9 cellular contexts compared by ENCODE assay signal in the genomic region with DNA sequence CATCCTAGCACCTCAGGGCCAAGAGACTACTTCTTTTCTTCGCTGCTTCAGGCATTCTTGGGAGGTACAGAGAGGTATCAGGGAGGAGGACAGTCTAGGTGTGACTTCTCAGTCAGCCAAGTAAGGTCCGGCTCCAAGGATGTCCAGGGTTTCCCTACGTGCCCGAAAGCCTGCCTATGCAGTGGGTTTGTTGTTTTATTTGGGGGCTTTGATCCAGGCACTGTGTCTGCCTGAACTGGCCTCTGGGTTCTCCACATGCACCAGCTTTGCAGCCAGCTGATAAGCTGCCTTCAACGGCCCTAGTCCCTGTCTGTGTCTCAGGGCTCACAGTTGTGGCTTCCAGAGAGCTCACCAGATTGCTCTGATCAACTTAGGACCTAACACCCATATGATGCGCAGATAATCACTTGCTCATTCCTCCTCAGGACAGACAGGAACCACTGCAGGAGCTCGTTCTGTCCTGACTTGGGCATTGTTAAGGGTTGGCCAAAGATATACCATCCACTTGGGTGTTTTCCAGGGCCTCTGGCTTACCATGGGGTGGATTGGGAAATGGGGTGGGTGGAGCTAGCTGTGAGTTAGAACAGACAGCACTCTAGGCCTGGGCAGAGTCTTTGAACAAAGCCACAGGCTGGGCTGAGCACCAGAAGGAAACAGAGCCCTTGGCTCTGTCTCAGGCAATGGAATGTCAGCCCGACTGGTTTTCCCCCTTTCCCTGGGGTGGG. TPM values are rescaled to one million over a fixed set of nuclear protein-coding genes. Genes with fewer than 3 reads are reported as not detected.
DNase-seq lines count a peak whose midpoint lies in the region; ATAC-seq, FAIRE-seq and TF ChIP-seq lines count a peak whose summit lies in the region.
"Had no signal": no experiment of that assay in that cellular context is flagged by ENCODE, and none has a peak within 500 bp of the region (broad histone marks: within the 10 kb centered on the region; RNA-seq: fewer than 3 reads in every experiment).

No MANE protein-coding gene starts in this region.

- no peak overlapping the region for H3K4me3 ChIP-seq in bronchial epithelial cell (ENCODE audit: low read depth, low read length)
- H3K4me3 ChIP-seq in keratinocyte (ENCODE audit: control insufficient read depth in 2 of 3, extremely low read depth in 1 of 3, insufficient read depth in 2 of 3, low read depth in 1 of 3, low read length in 3 of 3): no peak overlapping the region

- peaks cover 2% of the 10 kb centered on the region for H3K9me1 ChIP-seq in keratinocyte (ENCODE audit: control insufficient read depth, extremely low read depth, insufficient read depth, low read length)

- H3K36me3 ChIP-seq in bronchial epithelial cell (ENCODE audit: control insufficient read depth, insufficient read depth, low read length) (no peaks in the 10 kb centered on the region), keratinocyte (ENCODE audit: control insufficient read depth in 2 of 2, extremely low read depth in 1 of 2, insufficient read depth in 2 of 2, low read length in 2 of 2) (no peaks in the 10 kb centered on the region)

- H3K9me3 ChIP-seq in keratinocyte (ENCODE audit: control insufficient read depth, low read depth, low read length): no peaks in the 10 kb centered on the region

- H3K79me2 ChIP-seq in keratinocyte (ENCODE audit: control insufficient read depth, insufficient read depth, low read length): peaks cover 5% of the 10 kb centered on the region

- peak overlapping the region; percentile 57 for H3K4me2 ChIP-seq in keratinocyte (ENCODE audit: control insufficient read depth, extremely low read depth, insufficient read depth, low read depth, low read length)

- FAIRE-seq in bronchial epithelial cell (lab: Jason Lieb, UNC) (peak; percentile 97), keratinocyte (lab: Jason Lieb, UNC) (peak; percentile 98)

- ATAC-seq in HG02798 (IDR thresholded peaks at IDR 0.05; ENCODE audit: poor library complexity, unreplicated experiment): no peak
- ATAC-seq in GM21717 (IDR thresholded peaks at IDR 0.05; ENCODE audit: unreplicated experiment): no peak

- H3K27me3 ChIP-seq in bronchial epithelial cell (ENCODE audit: control insufficient read depth, insufficient read depth, low read length) (no peaks in the 10 kb centered on the region), keratinocyte (ENCODE audit: control insufficient read depth, extremely low read depth, insufficient read depth, low read length) (no peaks in the 10 kb centered on the region)

- DNase-seq in M059J (ENCODE audit: low read depth): peak; percentile 66
- peak; percentile 88 for DNase-seq in bronchial epithelial cell (ENCODE audit: low read depth)
- peak; percentile 49 for DNase-seq in keratinocyte (ENCODE audit: low read depth, low spot score)
- DNase-seq in stromal cell of bone marrow (ENCODE audit: low read depth): peak; percentile 82
- no peak for DNase-seq in DMS114 treated with DMSO at 0.1 percent for 48 hours (lab: John Stamatoyannopoulos, UW; ENCODE audit: unreplicated experiment)
- no peak for DNase-seq in NCI-H748 (lab: John Stamatoyannopoulos, UW; ENCODE audit: unreplicated experiment)
- DNase-seq: central memory CD4-positive, alpha-beta T cell had no signal

- peaks cover 23% of the 10 kb centered on the region for H3K4me1 ChIP-seq in keratinocyte (ENCODE audit: control insufficient read depth, extremely low read depth, insufficient read depth, low read length)

- dilution Hi-C loops in keratinocyte (cut with MboI; ENCODE audit: extremely low pct_ligation_motif_present, low sequenced_read_pairs): no loop called here

- peaks cover 9% of the 10 kb centered on the region for H4K20me1 ChIP-seq in keratinocyte (ENCODE audit: control insufficient read depth, extremely low read depth, insufficient read depth, low read length)

- H3K27ac ChIP-seq in keratinocyte (ENCODE audit: control insufficient read depth, insufficient read depth, low read length): peak overlapping the region; percentile 39

- no peak overlapping the region for H2AFZ ChIP-seq in keratinocyte (ENCODE audit: control insufficient read depth, low read length)

- H3K9ac ChIP-seq in keratinocyte (ENCODE audit: control insufficient read depth, extremely low read depth, insufficient read depth, low read length): no peak overlapping the region

- no peak for TF ChIP-seq CTCF in bronchial epithelial cell (IDR thresholded peaks at IDR 0.05; ENCODE audit: insufficient read depth, low read length, severe bottlenecking)
- no peak for TF ChIP-seq CTCF in keratinocyte (optimal IDR thresholded peaks at IDR 0.05 in 1 of 3, IDR thresholded peaks at IDR 0.05 in 1 of 3, conservative IDR thresholded peaks at IDR 0.05 in 1 of 3; ENCODE audit: extremely low read depth in 1 of 3, insufficient read depth in 2 of 3, low read length in 3 of 3)

RNA-seq across cellular contexts. Expression of gene CRYBB3, which starts 45.5 kb away (rescaled TPM):
- not detected in 2 replicates for total RNA-seq in M059J (2014; rRNA removed; shearing (Covaris generic))
- not detected in 2 replicates for total RNA-seq in bronchial epithelial cell
- 0.06 TPM in 1 of 3 replicates, not detected in the others for polyA plus RNA-seq in keratinocyte
- polyA plus RNA-seq in keratinocyte (2011; ENCODE audit: low read depth): not detected
- not detected in 2 replicates for polyA plus RNA-seq in keratinocyte (2011; cell fraction: cytosol; rRNA removed)
- polyA plus RNA-seq in keratinocyte (2011; cell fraction: nucleus; rRNA removed): 0.19 and 0.31 TPM in 2 replicates
- polyA plus RNA-seq in keratinocyte (2012; ENCODE audit: low replicate concordance): 0.20 TPM in 1 of 2 replicates, not detected in the other
- polyA minus RNA-seq in keratinocyte: not detected in 3 replicates
- not detected for polyA minus RNA-seq in keratinocyte (2011; cell fraction: cytosol; rRNA and poly(A)+ RNA removed)
- polyA minus RNA-seq in keratinocyte (2011; cell fraction: nucleus; rRNA and poly(A)+ RNA removed): not detected in 2 replicates

Comparison
In these comparisons a context has a peak if more than half of its experiments do, and no peak if none do; other contexts are left out.
1. DNase-seq: peak in M059J (single experiment), bronchial epithelial cell (single experiment), keratinocyte (single experiment) and stromal cell of bone marrow (single experiment); none in DMS114 treated with DMSO at 0.1 percent for 48 hours (single experiment) and NCI-H748 (single experiment).